ENCODE assay signal across 1 cellular context in genomic region chr14:105045710-105046326, GRCh38.
TF ChIP-seq lines count a peak whose summit lies in the region.

No MANE protein-coding gene starts in this region.

TF ChIP-seq in IMR-90, 13 proteins besides CTCF, POLR2A, EP300 and RAD21:
- TF ChIP-seq MAZ (IDR thresholded peaks at IDR 0.05; ENCODE audit: borderline replicate concordance, low read depth, low read length) (peak; percentile 78), ELK1 (IDR thresholded peaks at IDR 0.05; ENCODE audit: borderline replicate concordance, low read depth, low read length) (no peak), BHLHE40 (IDR thresholded peaks at IDR 0.05; ENCODE audit: low read depth, low read length) (peak; percentile 19; the same call in 1 of the 2 replicates), SMC3 (IDR thresholded peaks at IDR 0.05; ENCODE audit: low read depth, low read length) (peak; percentile 100)
TF ChIP-seq in IMR-90: peak in this region for 3.
